Comparison of ENCODE assay signal across 18 cellular contexts in genomic region chr7:94675356-94675755, GRCh38. TPM values are rescaled to one million over a fixed set of nuclear protein-coding genes. Genes with fewer than 3 reads are reported as not detected.
DNase-seq lines count a peak whose midpoint lies in the region; ATAC-seq, FAIRE-seq and TF ChIP-seq lines count a peak whose summit lies in the region.
"Had no signal": no experiment of that assay in that cellular context is flagged by ENCODE, and none has a peak within 500 bp of the region (broad histone marks: within the 10 kb centered on the region; RNA-seq: fewer than 3 reads in every experiment).

No MANE protein-coding gene starts in this region.

- H2AFZ ChIP-seq in PC-3 (ENCODE audit: low read length): no peak overlapping the region
- no peak overlapping the region for H2AFZ ChIP-seq in GM23248

- no peaks in the 10 kb centered on the region for H3K36me3 ChIP-seq in PC-3 (ENCODE audit: low read depth, low read length)
- H3K36me3 ChIP-seq in GM23248 (ENCODE audit: low read depth): no peaks in the 10 kb centered on the region
- H3K36me3 ChIP-seq: HAP-1 had no signal

- peak; percentile 29 for DNase-seq in PC-3
- peak; percentile 8 for DNase-seq in fibroblast of mammary gland (ENCODE audit: low read depth)
- DNase-seq in nephron progenitor cell: no peak
- no peak for DNase-seq in activated T-cell treated with anti-CD3 and anti-CD28 coated beads, Interleukin-2, amount 50 U/mL, for 4 hours
- DNase-seq in GM23248: no peak
- DNase-seq in activated CD8-positive, alpha-beta T cell treated with anti-CD3 and anti-CD28 coated beads, Interleukin-2, amount 10 ng/mL, durations not matched to agents 7 days and 5 days: no peak
- no peak for DNase-seq in AG08396 (ENCODE audit: low spot score)
- DNase-seq: ACHN; AML-193; Caco-2; CD4-positive, alpha-beta T cell had no signal

- in situ Hi-C loops in GM23248 (cut with MboI): no loop called here

- H3K9me2 ChIP-seq in PC-3 (replicated peaks; ENCODE audit: low read length): no peaks in the 10 kb centered on the region
- no peaks in the 10 kb centered on the region for H3K9me2 ChIP-seq in GM23248 (ENCODE audit: insufficient read depth)

- H3K36me3 Mint-ChIP-seq in nephron progenitor cell (ENCODE audit: low read depth): peaks cover 20% of the 10 kb centered on the region
- H3K36me3 Mint-ChIP-seq in activated T-cell treated with anti-CD3 and anti-CD28 coated beads, Interleukin-2, amount 50 U/mL, for 4 hours (ENCODE audit: insufficient read depth): no peaks in the 10 kb centered on the region
- H3K36me3 Mint-ChIP-seq in activated CD8-positive, alpha-beta T cell treated with anti-CD3 and anti-CD28 coated beads, Interleukin-2, amount 10 ng/mL, durations not matched to agents 7 days and 5 days (ENCODE audit: low read depth): no peaks in the 10 kb centered on the region

- H3K27ac ChIP-seq in PC-3 (ENCODE audit: low read length) (no peak overlapping the region), GM23248 (no peak overlapping the region)
- H3K27ac ChIP-seq: C4-2B had no signal

- no peaks in the 10 kb centered on the region for H3K4me1 ChIP-seq in PC-3 (ENCODE audit: insufficient read depth, low read length)
- no peaks in the 10 kb centered on the region for H3K4me1 ChIP-seq in GM23248 (ENCODE audit: insufficient read depth)

- H3K9me3 ChIP-seq in PC-3 (ENCODE audit: low read length) (no peaks in the 10 kb centered on the region), GM23248 (ENCODE audit: low read depth) (no peaks in the 10 kb centered on the region)
- H3K9me3 ChIP-seq: Caco-2, HAP-1 had no signal

- WGBS in GM23248 (ENCODE audit: low coverage in 1 of 2, low lambda C conversion rate in 2 of 2, missing lambda C conversion rate in 2 of 2), 2 experiments: 86 to 91% methylated on average over 6 to 8 of the region's 8 CpGs

- H3K27me3 ChIP-seq in PC-3 (ENCODE audit: low read length): no peaks in the 10 kb centered on the region
- H3K27me3 ChIP-seq in GM23248 (replicated peaks; ENCODE audit: insufficient read depth): no peaks in the 10 kb centered on the region

- H3K27ac Mint-ChIP-seq in nephron progenitor cell: peak overlapping the region; percentile 58
- H3K27ac Mint-ChIP-seq in activated CD8-positive, alpha-beta T cell treated with anti-CD3 and anti-CD28 coated beads, Interleukin-2, amount 10 ng/mL, durations not matched to agents 7 days and 5 days: no peak overlapping the region
- H3K27ac Mint-ChIP-seq: CD4-positive, alpha-beta T cell had no signal

- POLR2A ChIA-PET in PC-3 (lab: Charles Lee; ENCODE audit: unreplicated experiment): no interaction called here
- POLR2A ChIA-PET in activated CD8-positive, alpha-beta T cell treated with anti-CD3 and anti-CD28 coated beads, Interleukin-2, amount 10 ng/mL, durations not matched to agents 7 days and 5 days (lab: Charles Lee): no interaction called here

- H3K9ac ChIP-seq in PC-3 (ENCODE audit: low read length) (no peak overlapping the region), GM23248 (no peak overlapping the region)

- no peaks in the 10 kb centered on the region for H3K79me2 ChIP-seq in PC-3 (ENCODE audit: low read length)
- no peaks in the 10 kb centered on the region for H3K79me2 ChIP-seq in GM23248 (ENCODE audit: insufficient read depth)

- no peak overlapping the region for H3K4me3 Mint-ChIP-seq in nephron progenitor cell
- H3K4me3 Mint-ChIP-seq in activated T-cell treated with anti-CD3 and anti-CD28 coated beads, Interleukin-2, amount 50 U/mL, for 4 hours: no peak overlapping the region
- H3K4me3 Mint-ChIP-seq in activated CD8-positive, alpha-beta T cell treated with anti-CD3 and anti-CD28 coated beads, Interleukin-2, amount 10 ng/mL, durations not matched to agents 7 days and 5 days: no peak overlapping the region
- H3K4me3 Mint-ChIP-seq: CD4-positive, alpha-beta T cell had no signal

- TF ChIP-seq CTCF in PC-3 (conservative IDR thresholded peaks at IDR 0.05; ENCODE audit: low read depth, low read length): no peak
- TF ChIP-seq CTCF in fibroblast of mammary gland (conservative IDR thresholded peaks at IDR 0.05; ENCODE audit: control insufficient read depth, insufficient read depth, low read depth, low read length): no peak
- TF ChIP-seq CTCF in nephron progenitor cell (IDR thresholded peaks at IDR 0.05): no peak

- BruUV-seq in PC-3 (replicated peaks; lab: Mats Ljungman, UMichigan): no TSS peak

- peak; percentile 88 for FAIRE-seq in G401.6 (lab: Jason Lieb, UNC)
- FAIRE-seq: D721Med, GM12878, K562 had no signal

- H3K4me3 ChIP-seq in PC-3 (ENCODE audit: low read length) (no peak overlapping the region), fibroblast of mammary gland (ENCODE audit: control insufficient read depth, low read depth, low read length) (no peak overlapping the region), GM23248 (no peak overlapping the region)
- H3K4me3 ChIP-seq: GM12878, HAP-1, K562 had no signal

- H3K4me2 ChIP-seq in PC-3 (ENCODE audit: low read length) (no peak overlapping the region), GM23248 (ENCODE audit: unreplicated experiment) (no peak overlapping the region)

- no peaks in the 10 kb centered on the region for H3K9me3 Mint-ChIP-seq in nephron progenitor cell
- H3K9me3 Mint-ChIP-seq in activated T-cell treated with anti-CD3 and anti-CD28 coated beads, Interleukin-2, amount 50 U/mL, for 4 hours: no peaks in the 10 kb centered on the region
- no peaks in the 10 kb centered on the region for H3K9me3 Mint-ChIP-seq in activated CD8-positive, alpha-beta T cell treated with anti-CD3 and anti-CD28 coated beads, Interleukin-2, amount 10 ng/mL, durations not matched to agents 7 days and 5 days (ENCODE audit: insufficient read depth)
- H3K9me3 Mint-ChIP-seq: CD4-positive, alpha-beta T cell had no signal

- no peaks in the 10 kb centered on the region for H3K27me3 Mint-ChIP-seq in nephron progenitor cell (ENCODE audit: low read depth, poor library complexity)
- peaks cover 3% of the 10 kb centered on the region for H3K27me3 Mint-ChIP-seq in activated T-cell treated with anti-CD3 and anti-CD28 coated beads, Interleukin-2, amount 50 U/mL, for 4 hours (ENCODE audit: low read depth)
- H3K27me3 Mint-ChIP-seq in activated CD8-positive, alpha-beta T cell treated with anti-CD3 and anti-CD28 coated beads, Interleukin-2, amount 10 ng/mL, durations not matched to agents 7 days and 5 days (ENCODE audit: low read depth): peaks cover 2% of the 10 kb centered on the region

- intact Hi-C loops in PC-3 (cut with micrococcal nuclease): no loop called here

- no peaks in the 10 kb centered on the region for H4K20me1 ChIP-seq in PC-3 (ENCODE audit: low read length)
- no peaks in the 10 kb centered on the region for H4K20me1 ChIP-seq in GM23248 (ENCODE audit: insufficient read depth)

- H3K4me1 Mint-ChIP-seq in nephron progenitor cell: peaks cover 14% of the 10 kb centered on the region
- H3K4me1 Mint-ChIP-seq in activated T-cell treated with anti-CD3 and anti-CD28 coated beads, Interleukin-2, amount 50 U/mL, for 4 hours (ENCODE audit: low read depth): no peaks in the 10 kb centered on the region
- no peaks in the 10 kb centered on the region for H3K4me1 Mint-ChIP-seq in activated CD8-positive, alpha-beta T cell treated with anti-CD3 and anti-CD28 coated beads, Interleukin-2, amount 10 ng/mL, durations not matched to agents 7 days and 5 days (ENCODE audit: low read depth)

- ATAC-seq in PC-3: peak; percentile 35; the same call in 1 of the 2 replicates
- ATAC-seq in activated T-cell treated with anti-CD3 and anti-CD28 coated beads, Interleukin-2, amount 50 U/mL, for 4 hours: no peak
- ATAC-seq in activated CD8-positive, alpha-beta T cell treated with anti-CD3 and anti-CD28 coated beads, Interleukin-2, amount 10 ng/mL, durations not matched to agents 7 days and 5 days: no peak
- ATAC-seq: GM12878, K562 had no signal

- H3F3A ChIP-seq in PC-3 (ENCODE audit: low read length, unreplicated experiment) (no peaks in the 10 kb centered on the region), GM23248 (ENCODE audit: insufficient read depth) (no peaks in the 10 kb centered on the region)

- CTCF ChIA-PET in PC-3 (lab: Charles Lee): no interaction called here
- CTCF ChIA-PET in activated CD8-positive, alpha-beta T cell treated with anti-CD3 and anti-CD28 coated beads, Interleukin-2, amount 10 ng/mL, durations not matched to agents 7 days and 5 days (lab: Charles Lee): no interaction called here

RNA-seq across cellular contexts. Expression of gene SGCE, which starts 19.4 kb away (rescaled TPM):
- 30.4 and 31.5 TPM in 2 replicates for total RNA-seq in PC-3 (2014; rRNA removed)
- total RNA-seq in activated T-cell treated with anti-CD3 and anti-CD28 coated beads, Interleukin-2, amount 50 U/mL, for 4 hours: under 1 TPM; 0.45 to 0.73 (median 0.63) TPM
- total RNA-seq in GM23248 (2014; rRNA removed; shearing (Covaris generic)): 70.4 and 71.4 TPM in 2 replicates
- 120 and 130 TPM in 2 replicates for polyA plus RNA-seq in GM23248 (2016; fragmentation: Nextera tagmentation; extraction: Ambion mirVana)
- total RNA-seq in activated CD8-positive, alpha-beta T cell treated with anti-CD3 and anti-CD28 coated beads, Interleukin-2, amount 10 ng/mL, durations not matched to agents 7 days and 5 days: not detected
- total RNA-seq: HT-29 had no signal

Comparison
In these comparisons a context has a peak if more than half of its experiments do, and no peak if none do; other contexts are left out.
1. DNase-seq: peak in PC-3 (single experiment) and fibroblast of mammary gland (single experiment); none in nephron progenitor cell (single experiment), activated T-cell treated with anti-CD3 and anti-CD28 coated beads, Interleukin-2, amount 50 U/mL, for 4 hours (single experiment), GM23248 (single experiment), activated CD8-positive, alpha-beta T cell treated with anti-CD3 and anti-CD28 coated beads, Interleukin-2, amount 10 ng/mL, durations not matched to agents 7 days and 5 days (single experiment) and AG08396 (single experiment).
2. RNA of gene SGCE, which starts 19.4 kb away (total RNA-seq): 70.4 to 71.4 TPM in GM23248 and 30.4 to 31.5 TPM in PC-3; 0.45 to 0.73 TPM in activated T-cell treated with anti-CD3 and anti-CD28 coated beads, Interleukin-2, amount 50 U/mL, for 4 hours and not detected in activated CD8-positive, alpha-beta T cell treated with anti-CD3 and anti-CD28 coated beads, Interleukin-2, amount 10 ng/mL, durations not matched to agents 7 days and 5 days; every median in the first group is over 10 times any median in the second.